Comparison of ENCODE assay signal across 9 cellular contexts in genomic region chrX:23694606-23695005, GRCh38. TPM values are rescaled to one million over a fixed set of nuclear protein-coding genes. Genes with fewer than 3 reads are reported as not detected.
DNase-seq lines count a peak whose midpoint lies in the region; ATAC-seq and TF ChIP-seq lines count a peak whose summit lies in the region.
"Had no signal": no experiment of that assay in that cellular context is flagged by ENCODE, and none has a peak within 500 bp of the region (broad histone marks: within the 10 kb centered on the region; RNA-seq: fewer than 3 reads in every experiment).

No MANE protein-coding gene starts in this region.

- H3K36me3 ChIP-seq in testis (ENCODE audit: low read depth, missing control alignments) = no peaks in the 10 kb centered on the region
- H3K36me3 ChIP-seq: upper lobe of left lung had no signal

- H3K36me3 Mint-ChIP-seq in WTC11 (no peaks in the 10 kb centered on the region), endothelial cell (ENCODE audit: low read depth, unreplicated experiment) (no peaks in the 10 kb centered on the region)

- H3K27ac Mint-ChIP-seq in WTC11 (no peak overlapping the region), endothelial cell (ENCODE audit: unreplicated experiment) (no peak overlapping the region)

- H3K27me3 ChIP-seq in testis = no peaks in the 10 kb centered on the region
- H3K27me3 ChIP-seq: upper lobe of left lung had no signal

- H3K9me3 Mint-ChIP-seq in WTC11 (no peaks in the 10 kb centered on the region), endothelial cell (ENCODE audit: unreplicated experiment) (no peaks in the 10 kb centered on the region)

- CTCF ChIA-PET in WTC11 (lab: Charles Lee) = interaction anchor here (2.7 kb wide), 1 partner anchor 208 kb away, joined by 14 read pairs; no protein-coding TSS in a partner anchor

- no peaks in the 10 kb centered on the region for H3K9me3 ChIP-seq in testis
- H3K9me3 ChIP-seq: upper lobe of left lung had no signal

- H3K4me1 Mint-ChIP-seq in WTC11 = no peaks in the 10 kb centered on the region
- H3K4me1 Mint-ChIP-seq in endothelial cell (ENCODE audit: unreplicated experiment) = no peaks in the 10 kb centered on the region

- H3K4me3 Mint-ChIP-seq in WTC11 = no peak overlapping the region
- no peak overlapping the region for H3K4me3 Mint-ChIP-seq in endothelial cell (ENCODE audit: unreplicated experiment)

- no peak overlapping the region for H3K27ac ChIP-seq in testis
- H3K27ac ChIP-seq: upper lobe of left lung had no signal

- H3K4me3 ChIP-seq in testis = no peak overlapping the region
- H3K4me3 ChIP-seq: upper lobe of left lung had no signal

- no peaks in the 10 kb centered on the region for H3K4me1 ChIP-seq in testis
- H3K4me1 ChIP-seq: upper lobe of left lung had no signal

- DNase-seq in DMS153 (lab: John Stamatoyannopoulos, UW) (peak; percentile 3), NCI-H1092 treated with DMSO at 0.1 percent for 48 hours (lab: John Stamatoyannopoulos, UW) (peak; percentile 20), WTC11 (ENCODE audit: low spot score) (peak; percentile 18), endothelial cell (ENCODE audit: low spot score) (peak; percentile 10), midbrain (lab: John Stamatoyannopoulos, UW) (peak; percentile 55), testis (peak; percentile 82)

- TF ChIP-seq POLR2A in testis (IDR thresholded peaks at IDR 0.05) = no peak

- 0 to 5% methylated on average over 2 to 8 of the region's 8 CpGs for WGBS in testis, 2 donors

- ATAC-seq in GM21390 (IDR thresholded peaks at IDR 0.05; ENCODE audit: unreplicated experiment) = peak; percentile 58
- peak; percentile 61 for ATAC-seq in WTC11
- no peak for ATAC-seq in HG03565 (IDR thresholded peaks at IDR 0.05; ENCODE audit: unreplicated experiment)

- H3K27me3 Mint-ChIP-seq in WTC11 (ENCODE audit: low read depth) = no peaks in the 10 kb centered on the region
- H3K27me3 Mint-ChIP-seq in endothelial cell (ENCODE audit: unreplicated experiment) = no peaks in the 10 kb centered on the region

- no peak for TF ChIP-seq CTCF in WTC11 (IDR thresholded peaks at IDR 0.05)
- TF ChIP-seq CTCF in endothelial cell (IDR thresholded peaks at IDR 0.05; ENCODE audit: unreplicated experiment) = no peak
- TF ChIP-seq CTCF in testis (IDR thresholded peaks at IDR 0.05) = peak in 2 of 3 experiments; percentile 13 to 42

- POLR2A ChIA-PET in WTC11 (lab: Charles Lee) = no interaction called here

- intact Hi-C loops in testis (cut with DNase I; ENCODE audit: low total_unique reads) = no loop called here

TF ChIP-seq in WTC11, 78 proteins besides CTCF, POLR2A, EP300 and RAD21:
- TF ChIP-seq, protein P1, sequence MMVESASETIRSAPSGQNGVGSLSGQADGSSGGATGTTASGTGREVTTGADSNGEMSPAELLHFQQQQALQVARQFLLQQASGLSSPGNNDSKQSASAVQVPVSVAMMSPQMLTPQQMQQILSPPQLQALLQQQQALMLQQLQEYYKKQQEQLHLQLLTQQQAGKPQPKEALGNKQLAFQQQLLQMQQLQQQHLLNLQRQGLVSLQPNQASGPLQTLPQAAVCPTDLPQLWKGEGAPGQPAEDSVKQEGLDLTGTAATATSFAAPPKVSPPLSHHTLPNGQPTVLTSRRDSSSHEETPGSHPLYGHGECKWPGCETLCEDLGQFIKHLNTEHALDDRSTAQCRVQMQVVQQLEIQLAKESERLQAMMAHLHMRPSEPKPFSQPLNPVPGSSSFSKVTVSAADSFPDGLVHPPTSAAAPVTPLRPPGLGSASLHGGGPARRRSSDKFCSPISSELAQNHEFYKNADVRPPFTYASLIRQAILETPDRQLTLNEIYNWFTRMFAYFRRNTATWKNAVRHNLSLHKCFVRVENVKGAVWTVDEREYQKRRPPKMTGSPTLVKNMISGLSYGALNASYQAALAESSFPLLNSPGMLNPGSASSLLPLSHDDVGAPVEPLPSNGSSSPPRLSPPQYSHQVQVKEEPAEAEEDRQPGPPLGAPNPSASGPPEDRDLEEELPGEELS (CRISPR knock-in tag; IDR thresholded peaks at IDR 0.05) = no peak
- no peak for TF ChIP-seq MLX (CRISPR knock-in tag; IDR thresholded peaks at IDR 0.05)
- TF ChIP-seq, protein P2, sequence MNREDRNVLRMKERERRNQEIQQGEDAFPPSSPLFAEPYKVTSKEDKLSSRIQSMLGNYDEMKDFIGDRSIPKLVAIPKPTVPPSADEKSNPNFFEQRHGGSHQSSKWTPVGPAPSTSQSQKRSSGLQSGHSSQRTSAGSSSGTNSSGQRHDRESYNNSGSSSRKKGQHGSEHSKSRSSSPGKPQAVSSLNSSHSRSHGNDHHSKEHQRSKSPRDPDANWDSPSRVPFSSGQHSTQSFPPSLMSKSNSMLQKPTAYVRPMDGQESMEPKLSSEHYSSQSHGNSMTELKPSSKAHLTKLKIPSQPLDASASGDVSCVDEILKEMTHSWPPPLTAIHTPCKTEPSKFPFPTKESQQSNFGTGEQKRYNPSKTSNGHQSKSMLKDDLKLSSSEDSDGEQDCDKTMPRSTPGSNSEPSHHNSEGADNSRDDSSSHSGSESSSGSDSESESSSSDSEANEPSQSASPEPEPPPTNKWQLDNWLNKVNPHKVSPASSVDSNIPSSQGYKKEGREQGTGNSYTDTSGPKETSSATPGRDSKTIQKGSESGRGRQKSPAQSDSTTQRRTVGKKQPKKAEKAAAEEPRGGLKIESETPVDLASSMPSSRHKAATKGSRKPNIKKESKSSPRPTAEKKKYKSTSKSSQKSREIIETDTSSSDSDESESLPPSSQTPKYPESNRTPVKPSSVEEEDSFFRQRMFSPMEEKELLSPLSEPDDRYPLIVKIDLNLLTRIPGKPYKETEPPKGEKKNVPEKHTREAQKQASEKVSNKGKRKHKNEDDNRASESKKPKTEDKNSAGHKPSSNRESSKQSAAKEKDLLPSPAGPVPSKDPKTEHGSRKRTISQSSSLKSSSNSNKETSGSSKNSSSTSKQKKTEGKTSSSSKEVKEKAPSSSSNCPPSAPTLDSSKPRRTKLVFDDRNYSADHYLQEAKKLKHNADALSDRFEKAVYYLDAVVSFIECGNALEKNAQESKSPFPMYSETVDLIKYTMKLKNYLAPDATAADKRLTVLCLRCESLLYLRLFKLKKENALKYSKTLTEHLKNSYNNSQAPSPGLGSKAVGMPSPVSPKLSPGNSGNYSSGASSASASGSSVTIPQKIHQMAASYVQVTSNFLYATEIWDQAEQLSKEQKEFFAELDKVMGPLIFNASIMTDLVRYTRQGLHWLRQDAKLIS (CRISPR knock-in tag; IDR thresholded peaks at IDR 0.05; ENCODE audit: borderline replicate concordance) = no peak
- no peak for TF ChIP-seq KAT7 (CRISPR knock-in tag; IDR thresholded peaks at IDR 0.05; ENCODE audit: borderline replicate concordance)
- no peak for TF ChIP-seq NR3C1 (CRISPR knock-in tag; conservative IDR thresholded peaks at IDR 0.05; ENCODE audit: low read depth)
- TF ChIP-seq, protein P3, sequence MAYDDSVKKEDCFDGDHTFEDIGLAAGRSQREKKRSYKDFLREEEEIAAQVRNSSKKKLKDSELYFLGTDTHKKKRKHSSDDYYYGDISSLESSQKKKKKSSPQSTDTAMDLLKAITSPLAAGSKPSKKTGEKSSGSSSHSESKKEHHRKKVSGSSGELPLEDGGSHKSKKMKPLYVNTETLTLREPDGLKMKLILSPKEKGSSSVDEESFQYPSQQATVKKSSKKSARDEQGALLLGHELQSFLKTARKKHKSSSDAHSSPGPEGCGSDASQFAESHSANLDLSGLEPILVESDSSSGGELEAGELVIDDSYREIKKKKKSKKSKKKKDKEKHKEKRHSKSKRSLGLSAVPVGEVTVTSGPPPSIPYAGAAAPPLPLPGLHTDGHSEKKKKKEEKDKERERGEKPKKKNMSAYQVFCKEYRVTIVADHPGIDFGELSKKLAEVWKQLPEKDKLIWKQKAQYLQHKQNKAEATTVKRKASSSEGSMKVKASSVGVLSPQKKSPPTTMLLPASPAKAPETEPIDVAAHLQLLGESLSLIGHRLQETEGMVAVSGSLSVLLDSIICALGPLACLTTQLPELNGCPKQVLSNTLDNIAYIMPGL (CRISPR knock-in tag; IDR thresholded peaks at IDR 0.05) = no peak

RNA-seq across cellular contexts. Expression of gene PRDX4, which starts 27.3 kb away (rescaled TPM):
- total RNA-seq in WTC11 (2021) = 126 to 142 TPM (median 135 TPM) in 3 replicates
- 74.6 TPM for total RNA-seq in endothelial cell (ENCODE audit: unreplicated experiment)
- total RNA-seq in testis = 100 to 1,000 TPM; 214 to 218 TPM
- 211 TPM for polyA plus RNA-seq in testis (ENCODE audit: insufficient read depth, low read depth, low replicate concordance)

RNA-seq across cellular contexts. Expression of gene ACOT9, which starts 48.5 kb away (rescaled TPM):
- total RNA-seq in WTC11 (2021) (27.6 to 32.6 TPM (median 29.3 TPM) in 3 replicates), endothelial cell (ENCODE audit: unreplicated experiment) (99.1 TPM), testis (10 to 100 TPM; 27.1 to 29.4 TPM)
- polyA plus RNA-seq in testis (ENCODE audit: insufficient read depth, low read depth, low replicate concordance) = 22.0 TPM

Comparison
In these comparisons a context has a peak if more than half of its experiments do, and no peak if none do; other contexts are left out.
1. DNase-seq: peak in every context shown above with its lines; median percentile 82 in testis; 55 in midbrain; 20 in NCI-H1092 treated with DMSO at 0.1 percent for 48 hours; 18 in WTC11; 10 in endothelial cell; 3 in DMS153.
2. CTCF ChIP-seq: peak in testis (2 of 3); none in WTC11 (single experiment) and endothelial cell (single experiment).